ENCODE assay signal across 8 cellular contexts in genomic region chr14:31229638-31230229, GRCh38. TPM values are rescaled to one million over a fixed set of nuclear protein-coding genes. Genes with fewer than 3 reads are reported as not detected.
A peak's percentile ranks its signal among the peaks of the same experiment; 100 is the strongest.
DNase-seq lines count a peak whose midpoint lies in the region; ATAC-seq, FAIRE-seq and TF ChIP-seq lines count a peak whose summit lies in the region.

No MANE protein-coding gene starts in this region.

- no peak for TF ChIP-seq CTCF in bronchial epithelial cell (IDR thresholded peaks at IDR 0.05; ENCODE audit: insufficient read depth, low read length, severe bottlenecking)
- TF ChIP-seq CTCF in upper lobe of right lung (IDR thresholded peaks at IDR 0.05), result no peak

- peak overlapping the region; percentile 60 for H3K27ac ChIP-seq in upper lobe of right lung

- H3K9me3 ChIP-seq in upper lobe of right lung, result no peaks in the 10 kb centered on the region

- H3K4me3 ChIP-seq in bronchial epithelial cell (ENCODE audit: low read depth, low read length) (no peak overlapping the region), upper lobe of right lung (no peak overlapping the region)

- peaks cover 17% of the 10 kb centered on the region for H3K4me1 ChIP-seq in upper lobe of right lung

- FAIRE-seq in bronchial epithelial cell (lab: Jason Lieb, UNC), result peak; percentile 96

- H3K27me3 ChIP-seq in bronchial epithelial cell (ENCODE audit: control insufficient read depth, insufficient read depth, low read length) (no peaks in the 10 kb centered on the region), upper lobe of right lung (no peaks in the 10 kb centered on the region)

- intact Hi-C loops in upper lobe of right lung (cut with DNase I), result no loop called here

- no peaks in the 10 kb centered on the region for H3K36me3 ChIP-seq in bronchial epithelial cell (ENCODE audit: control insufficient read depth, insufficient read depth, low read length)
- H3K36me3 ChIP-seq in upper lobe of right lung, result no peaks in the 10 kb centered on the region

- in situ Hi-C loops in G401 (cut with HindIII; ENCODE audit: low sequenced_read_pairs), result no loop called here

- ATAC-seq in left lobe of liver, result peak; percentile 90
- peak; percentile 98 for ATAC-seq in upper lobe of right lung
- ATAC-seq in HG02759 (IDR thresholded peaks at IDR 0.05; ENCODE audit: unreplicated experiment), result no peak

- DNase-seq in GF-D8 (lab: John Stamatoyannopoulos, UW) (peak; percentile 70), NCI-H226 (peak; percentile 94), bronchial epithelial cell (ENCODE audit: low read depth) (peak; percentile 100), left lobe of liver (ENCODE audit: low spot score) (peak; percentile 91), upper lobe of right lung (peak; percentile 68), SW 1271 (lab: John Stamatoyannopoulos, UW) (no peak), G401 (ENCODE audit: low spot score) (no peak)

RNA-seq across cellular contexts. Expression of gene HECTD1, which starts 22.1 kb away (rescaled TPM):
- 291 and 353 TPM in 2 replicates for total RNA-seq in bronchial epithelial cell
- total RNA-seq in left lobe of liver, result 165 TPM
- total RNA-seq in upper lobe of right lung, result 161 TPM
- total RNA-seq in G401 (2014; rRNA removed; shearing (Covaris generic)), result 52.1 and 77.8 TPM in 2 replicates

Comparison
In these comparisons a context has a peak if more than half of its experiments do, and no peak if none do; other contexts are left out.
1. DNase-seq: peak in GF-D8 (single experiment), NCI-H226 (single experiment), bronchial epithelial cell (single experiment), left lobe of liver (single experiment) and upper lobe of right lung (single experiment); none in SW 1271 (0 of 2) and G401 (single experiment).